ENCODE assay signal across 1 cellular context in the genomic region with DNA sequence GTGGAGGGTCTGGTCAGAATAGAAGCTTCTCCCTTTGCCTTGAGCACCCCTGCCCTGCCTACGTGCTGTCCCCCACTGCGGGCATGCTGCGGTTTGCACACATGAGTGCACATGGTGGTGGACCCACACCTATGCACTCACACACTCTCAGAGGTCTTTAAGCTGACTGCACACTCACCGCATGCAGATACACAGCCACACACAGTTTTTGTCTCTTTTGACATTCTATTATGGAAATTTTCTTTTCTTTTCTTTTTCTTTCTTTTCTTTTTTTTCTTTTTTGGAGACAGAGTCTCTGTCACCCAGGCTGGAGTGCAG.
TF ChIP-seq lines count a peak whose summit lies in the region.

No MANE protein-coding gene starts in this region.

TF ChIP-seq in GM23338, 12 proteins besides CTCF, POLR2A, EP300 and RAD21 (continued from another document):
- no peak for TF ChIP-seq ZNF331 (CRISPR knock-in tag; IDR thresholded peaks at IDR 0.05; ENCODE audit: low read depth)
- TF ChIP-seq EZH2 (IDR thresholded peaks at IDR 0.05; ENCODE audit: low read depth, unreplicated experiment), result no peak
- no peak for TF ChIP-seq POLR2AphosphoS5 (IDR thresholded peaks at IDR 0.05; ENCODE audit: low read depth)
- TF ChIP-seq, protein P1, sequence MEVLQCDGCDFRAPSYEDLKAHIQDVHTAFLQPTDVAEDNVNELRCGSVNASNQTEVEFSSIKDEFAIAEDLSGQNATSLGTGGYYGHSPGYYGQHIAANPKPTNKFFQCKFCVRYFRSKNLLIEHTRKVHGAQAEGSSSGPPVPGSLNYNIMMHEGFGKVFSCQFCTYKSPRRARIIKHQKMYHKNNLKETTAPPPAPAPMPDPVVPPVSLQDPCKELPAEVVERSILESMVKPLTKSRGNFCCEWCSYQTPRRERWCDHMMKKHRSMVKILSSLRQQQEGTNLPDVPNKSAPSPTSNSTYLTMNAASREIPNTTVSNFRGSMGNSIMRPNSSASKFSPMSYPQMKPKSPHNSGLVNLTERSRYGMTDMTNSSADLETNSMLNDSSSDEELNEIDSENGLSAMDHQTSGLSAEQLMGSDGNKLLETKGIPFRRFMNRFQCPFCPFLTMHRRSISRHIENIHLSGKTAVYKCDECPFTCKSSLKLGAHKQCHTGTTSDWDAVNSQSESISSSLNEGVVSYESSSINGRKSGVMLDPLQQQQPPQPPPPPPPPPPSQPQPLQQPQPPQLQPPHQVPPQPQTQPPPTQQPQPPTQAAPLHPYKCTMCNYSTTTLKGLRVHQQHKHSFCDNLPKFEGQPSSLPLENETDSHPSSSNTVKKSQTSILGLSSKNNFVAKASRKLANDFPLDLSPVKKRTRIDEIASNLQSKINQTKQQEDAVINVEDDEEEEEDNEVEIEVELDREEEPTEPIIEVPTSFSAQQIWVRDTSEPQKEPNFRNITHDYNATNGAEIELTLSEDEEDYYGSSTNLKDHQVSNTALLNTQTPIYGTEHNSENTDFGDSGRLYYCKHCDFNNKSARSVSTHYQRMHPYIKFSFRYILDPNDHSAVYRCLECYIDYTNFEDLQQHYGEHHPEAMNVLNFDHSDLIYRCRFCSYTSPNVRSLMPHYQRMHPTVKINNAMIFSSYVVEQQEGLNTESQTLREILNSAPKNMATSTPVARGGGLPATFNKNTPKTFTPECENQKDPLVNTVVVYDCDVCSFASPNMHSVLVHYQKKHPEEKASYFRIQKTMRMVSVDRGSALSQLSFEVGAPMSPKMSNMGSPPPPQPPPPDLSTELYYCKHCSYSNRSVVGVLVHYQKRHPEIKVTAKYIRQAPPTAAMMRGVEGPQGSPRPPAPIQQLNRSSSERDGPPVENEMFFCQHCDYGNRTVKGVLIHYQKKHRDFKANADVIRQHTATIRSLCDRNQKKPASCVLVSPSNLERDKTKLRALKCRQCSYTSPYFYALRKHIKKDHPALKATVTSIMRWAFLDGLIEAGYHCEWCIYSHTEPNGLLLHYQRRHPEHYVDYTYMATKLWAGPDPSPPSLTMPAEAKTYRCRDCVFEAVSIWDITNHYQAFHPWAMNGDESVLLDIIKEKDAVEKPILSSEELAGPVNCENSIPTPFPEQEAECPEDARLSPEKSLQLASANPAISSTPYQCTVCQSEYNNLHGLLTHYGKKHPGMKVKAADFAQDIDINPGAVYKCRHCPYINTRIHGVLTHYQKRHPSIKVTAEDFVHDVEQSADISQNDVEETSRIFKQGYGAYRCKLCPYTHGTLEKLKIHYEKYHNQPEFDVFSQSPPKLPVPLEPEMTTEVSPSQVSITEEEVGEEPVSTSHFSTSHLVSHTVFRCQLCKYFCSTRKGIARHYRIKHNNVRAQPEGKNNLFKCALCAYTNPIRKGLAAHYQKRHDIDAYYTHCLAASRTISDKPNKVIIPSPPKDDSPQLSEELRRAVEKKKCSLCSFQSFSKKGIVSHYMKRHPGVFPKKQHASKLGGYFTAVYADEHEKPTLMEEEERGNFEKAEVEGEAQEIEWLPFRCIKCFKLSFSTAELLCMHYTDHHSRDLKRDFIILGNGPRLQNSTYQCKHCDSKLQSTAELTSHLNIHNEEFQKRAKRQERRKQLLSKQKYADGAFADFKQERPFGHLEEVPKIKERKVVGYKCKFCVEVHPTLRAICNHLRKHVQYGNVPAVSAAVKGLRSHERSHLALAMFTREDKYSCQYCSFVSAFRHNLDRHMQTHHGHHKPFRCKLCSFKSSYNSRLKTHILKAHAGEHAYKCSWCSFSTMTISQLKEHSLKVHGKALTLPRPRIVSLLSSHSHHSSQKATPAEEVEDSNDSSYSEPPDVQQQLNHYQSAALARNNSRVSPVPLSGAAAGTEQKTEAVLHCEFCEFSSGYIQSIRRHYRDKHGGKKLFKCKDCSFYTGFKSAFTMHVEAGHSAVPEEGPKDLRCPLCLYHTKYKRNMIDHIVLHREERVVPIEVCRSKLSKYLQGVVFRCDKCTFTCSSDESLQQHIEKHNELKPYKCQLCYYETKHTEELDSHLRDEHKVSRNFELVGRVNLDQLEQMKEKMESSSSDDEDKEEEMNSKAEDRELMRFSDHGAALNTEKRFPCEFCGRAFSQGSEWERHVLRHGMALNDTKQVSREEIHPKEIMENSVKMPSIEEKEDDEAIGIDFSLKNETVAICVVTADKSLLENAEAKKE (CRISPR knock-in tag; IDR thresholded peaks at IDR 0.05), result no peak
- TF ChIP-seq, protein P2, sequence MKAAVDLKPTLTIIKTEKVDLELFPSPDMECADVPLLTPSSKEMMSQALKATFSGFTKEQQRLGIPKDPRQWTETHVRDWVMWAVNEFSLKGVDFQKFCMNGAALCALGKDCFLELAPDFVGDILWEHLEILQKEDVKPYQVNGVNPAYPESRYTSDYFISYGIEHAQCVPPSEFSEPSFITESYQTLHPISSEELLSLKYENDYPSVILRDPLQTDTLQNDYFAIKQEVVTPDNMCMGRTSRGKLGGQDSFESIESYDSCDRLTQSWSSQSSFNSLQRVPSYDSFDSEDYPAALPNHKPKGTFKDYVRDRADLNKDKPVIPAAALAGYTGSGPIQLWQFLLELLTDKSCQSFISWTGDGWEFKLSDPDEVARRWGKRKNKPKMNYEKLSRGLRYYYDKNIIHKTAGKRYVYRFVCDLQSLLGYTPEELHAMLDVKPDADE (IDR thresholded peaks at IDR 0.05), result no peak
- no peak for TF ChIP-seq ZNF114 (CRISPR knock-in tag; IDR thresholded peaks at IDR 0.05)
- TF ChIP-seq CREB1 (CRISPR knock-in tag; IDR thresholded peaks at IDR 0.05; ENCODE audit: low read depth), result no peak
- TF ChIP-seq NANOG (IDR thresholded peaks at IDR 0.05; ENCODE audit: borderline replicate concordance), result no peak
- no peak for TF ChIP-seq STAT1 (IDR thresholded peaks at IDR 0.05; ENCODE audit: unreplicated experiment)
- TF ChIP-seq, protein P3, sequence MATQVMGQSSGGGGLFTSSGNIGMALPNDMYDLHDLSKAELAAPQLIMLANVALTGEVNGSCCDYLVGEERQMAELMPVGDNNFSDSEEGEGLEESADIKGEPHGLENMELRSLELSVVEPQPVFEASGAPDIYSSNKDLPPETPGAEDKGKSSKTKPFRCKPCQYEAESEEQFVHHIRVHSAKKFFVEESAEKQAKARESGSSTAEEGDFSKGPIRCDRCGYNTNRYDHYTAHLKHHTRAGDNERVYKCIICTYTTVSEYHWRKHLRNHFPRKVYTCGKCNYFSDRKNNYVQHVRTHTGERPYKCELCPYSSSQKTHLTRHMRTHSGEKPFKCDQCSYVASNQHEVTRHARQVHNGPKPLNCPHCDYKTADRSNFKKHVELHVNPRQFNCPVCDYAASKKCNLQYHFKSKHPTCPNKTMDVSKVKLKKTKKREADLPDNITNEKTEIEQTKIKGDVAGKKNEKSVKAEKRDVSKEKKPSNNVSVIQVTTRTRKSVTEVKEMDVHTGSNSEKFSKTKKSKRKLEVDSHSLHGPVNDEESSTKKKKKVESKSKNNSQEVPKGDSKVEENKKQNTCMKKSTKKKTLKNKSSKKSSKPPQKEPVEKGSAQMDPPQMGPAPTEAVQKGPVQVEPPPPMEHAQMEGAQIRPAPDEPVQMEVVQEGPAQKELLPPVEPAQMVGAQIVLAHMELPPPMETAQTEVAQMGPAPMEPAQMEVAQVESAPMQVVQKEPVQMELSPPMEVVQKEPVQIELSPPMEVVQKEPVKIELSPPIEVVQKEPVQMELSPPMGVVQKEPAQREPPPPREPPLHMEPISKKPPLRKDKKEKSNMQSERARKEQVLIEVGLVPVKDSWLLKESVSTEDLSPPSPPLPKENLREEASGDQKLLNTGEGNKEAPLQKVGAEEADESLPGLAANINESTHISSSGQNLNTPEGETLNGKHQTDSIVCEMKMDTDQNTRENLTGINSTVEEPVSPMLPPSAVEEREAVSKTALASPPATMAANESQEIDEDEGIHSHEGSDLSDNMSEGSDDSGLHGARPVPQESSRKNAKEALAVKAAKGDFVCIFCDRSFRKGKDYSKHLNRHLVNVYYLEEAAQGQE (IDR thresholded peaks at IDR 0.05; ENCODE audit: unreplicated experiment), result no peak
